ENCODE assay signal across 10 cellular contexts in the genomic region with DNA sequence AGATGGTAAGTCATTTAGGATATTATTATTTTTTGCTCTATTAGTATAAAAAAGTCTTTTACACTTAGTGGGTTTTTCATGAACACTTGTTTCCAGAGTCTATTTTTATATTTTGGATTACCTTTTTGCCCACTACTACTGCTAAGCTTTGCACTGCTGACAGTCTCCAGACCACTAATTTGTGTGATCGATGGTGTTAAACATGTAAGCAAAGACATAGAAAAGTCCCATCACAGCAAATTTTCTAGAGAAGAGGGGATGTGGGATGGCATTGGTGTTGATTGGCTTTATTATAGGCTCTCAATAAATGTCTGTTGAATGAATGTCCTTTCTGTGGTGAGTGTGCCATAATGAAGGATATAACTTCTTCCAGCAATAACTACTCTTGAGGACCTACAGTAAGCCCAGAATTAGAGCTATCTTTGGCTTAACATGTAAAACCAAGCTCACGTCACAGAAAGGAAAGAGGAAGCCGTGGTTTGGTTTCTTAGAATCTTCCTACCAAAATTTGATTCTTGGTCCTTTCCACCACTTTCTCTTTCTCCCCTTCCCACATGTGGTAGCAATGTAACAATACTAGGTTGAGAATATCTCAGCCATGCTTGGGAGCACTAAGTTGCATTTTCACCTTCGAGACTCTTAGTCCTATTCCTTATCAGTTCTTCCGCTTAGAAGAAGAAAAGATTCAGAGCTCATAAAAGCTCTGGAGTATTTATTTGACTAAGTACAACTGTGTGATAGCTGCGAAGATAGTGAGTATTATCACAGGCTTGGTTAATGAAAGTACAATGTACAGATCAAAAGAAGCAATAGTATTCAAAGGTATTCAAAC.
DNase-seq lines count a peak whose midpoint lies in the region; ATAC-seq, FAIRE-seq and TF ChIP-seq lines count a peak whose summit lies in the region.
"Had no signal": no experiment of that assay in that cellular context is flagged by ENCODE, and none has a peak within 500 bp of the region (broad histone marks: within the 10 kb centered on the region; RNA-seq: fewer than 3 reads in every experiment).

No MANE protein-coding gene starts in this region.

- POLR2A ChIA-PET in naive thymus-derived CD4-positive, alpha-beta T cell (lab: Charles Lee): no interaction called here

- no peak overlapping the region for H3K4me3 ChIP-seq in naive thymus-derived CD4-positive, alpha-beta T cell (ENCODE audit: low read length)
- H3K4me3 ChIP-seq: right lobe of liver, suprapubic skin had no signal

- H3K4me3 Mint-ChIP-seq in naive thymus-derived CD4-positive, alpha-beta T cell: peak overlapping the region in 8 of 10 donors; percentile 44 to 76 (median 59)

- no peak for FAIRE-seq in D721Med (lab: Jason Lieb, UNC)

- intact Hi-C loops in naive thymus-derived CD4-positive, alpha-beta T cell (cut with micrococcal nuclease): loop anchor here (1.0 to 5.0 kb wide), 3 partner anchors 19 to 72 kb away; no protein-coding TSS in a partner anchor

- peak; percentile 95 for DNase-seq in OCI-M1 (lab: John Stamatoyannopoulos, UW)
- DNase-seq in naive thymus-derived CD4-positive, alpha-beta T cell: peak in 1 of 9 donors; percentile 3
- no peak for DNase-seq in C1 segment of cervical spinal cord (lab: John Stamatoyannopoulos, UW)
- DNase-seq in NCI-H1105 treated with DMSO at 0.1 percent for 48 hours (lab: John Stamatoyannopoulos, UW): no peak
- no peak for DNase-seq in NCI-H2029 treated with DMSO at 0.1 percent for 48 hours (lab: John Stamatoyannopoulos, UW)
- no peak for DNase-seq in D721Med (ENCODE audit: insufficient read length, low spot score)
- DNase-seq: right lobe of liver had no signal

- peaks cover 0 to 9% of the 10 kb centered on the region in 2 donors for H3K4me1 ChIP-seq in naive thymus-derived CD4-positive, alpha-beta T cell (ENCODE audit: control insufficient read depth in 2 of 2, insufficient read depth in 2 of 2, low read length in 2 of 2)
- H3K4me1 ChIP-seq: suprapubic skin had no signal

- ATAC-seq in GM19328 (IDR thresholded peaks at IDR 0.05; ENCODE audit: unreplicated experiment) (peak; percentile 45), HG02852 (IDR thresholded peaks at IDR 0.05; ENCODE audit: unreplicated experiment) (peak; percentile 59)
- peak; percentile 78 for ATAC-seq in naive thymus-derived CD4-positive, alpha-beta T cell
- ATAC-seq: right lobe of liver had no signal

- TF ChIP-seq CTCF in D721Med (IDR thresholded peaks at IDR 0.05; ENCODE audit: insufficient read depth, missing control alignments): no peak

- H3K9me3 ChIP-seq in naive thymus-derived CD4-positive, alpha-beta T cell (ENCODE audit: control insufficient read depth in 2 of 3, low read length in 3 of 3): no peaks in the 10 kb centered on the region
- H3K9me3 ChIP-seq: right lobe of liver, suprapubic skin had no signal

- CTCF ChIA-PET in naive thymus-derived CD4-positive, alpha-beta T cell (lab: Charles Lee): interaction anchor here (0.6 to 1.2 kb wide), 2 partner anchors 11 to 74 kb away, joined by 3 to 6 read pairs; no protein-coding TSS in a partner anchor

- H3K36me3 ChIP-seq in naive thymus-derived CD4-positive, alpha-beta T cell (ENCODE audit: control insufficient read depth in 2 of 3, insufficient read depth in 3 of 3, low read length in 3 of 3): no peaks in the 10 kb centered on the region
- H3K36me3 ChIP-seq: right lobe of liver, suprapubic skin had no signal

- H3K4me1 Mint-ChIP-seq in naive thymus-derived CD4-positive, alpha-beta T cell: peaks cover 5 to 50% (median 12%) of the 10 kb centered on the region in 7 donors

- peaks cover 0 to 6% (median 0%) of the 10 kb centered on the region in 5 donors for H3K36me3 Mint-ChIP-seq in naive thymus-derived CD4-positive, alpha-beta T cell

- H3K27me3 Mint-ChIP-seq in naive thymus-derived CD4-positive, alpha-beta T cell: peaks cover 0 to 66% (median 0%) of the 10 kb centered on the region in 5 donors

- peak overlapping the region; percentile 29 for H3K27ac ChIP-seq in naive thymus-derived CD4-positive, alpha-beta T cell (ENCODE audit: low read depth, low read length)
- H3K27ac ChIP-seq: right lobe of liver, suprapubic skin had no signal

- peaks cover 0 to 3% (median 0%) of the 10 kb centered on the region in 11 donors for H3K9me3 Mint-ChIP-seq in naive thymus-derived CD4-positive, alpha-beta T cell

- no peaks in the 10 kb centered on the region for H3K27me3 ChIP-seq in naive thymus-derived CD4-positive, alpha-beta T cell (ENCODE audit: control insufficient read depth in 2 of 2, insufficient read depth in 2 of 2, low read length in 2 of 2)
- H3K27me3 ChIP-seq: right lobe of liver, suprapubic skin had no signal

- peak overlapping the region in 6 of 9 donors; percentile 32 to 88 (median 50) for H3K27ac Mint-ChIP-seq in naive thymus-derived CD4-positive, alpha-beta T cell
